30 cellular contexts compared by ENCODE assay signal in genomic region chr7:75655536-75655935, GRCh38.
"Had no signal": no experiment of that assay in that cellular context is flagged by ENCODE, and none has a peak within 500 bp of the region (broad histone marks: within the 10 kb centered on the region; RNA-seq: fewer than 3 reads in every experiment).

No MANE protein-coding gene starts in this region.

- H3K79me2 ChIP-seq: parathyroid adenoma had no signal

- H3K27me3 Mint-ChIP-seq: naive thymus-derived CD8-positive, alpha-beta T cell; natural killer cell treated with Interleukin-12 subunit alpha and Interleukin-12 subunit beta and Interleukin-15 and Interleukin-18, amount 100 ng/mL, for 72 hours; progenitor cell of endocrine pancreas; stimulated activated naive B cell treated with anti-CD40 and anti-IgM and Interleukin-4, amounts not matched to agents 10 μg/mL and 1 μg/mL and 100 μg/mL, for 72 hours; stimulated activated naive CD8-positive, alpha-beta T cell treated with anti-CD3 and anti-CD28 coated beads, Interleukin-15, Interleukin-2, amounts not matched to agents 100 ng/mL and 50 ng/mL, for 24 hours; type B pancreatic cell had no signal

- H2AFZ ChIP-seq: parathyroid adenoma had no signal

- H3K27ac ChIP-seq: neutrophil, ovary, parathyroid adenoma, psoas muscle, right lobe of liver, sigmoid colon, stomach, thyroid gland, transverse colon, upper lobe of right lung, uterus had no signal

- H3K4me3 Mint-ChIP-seq: naive thymus-derived CD8-positive, alpha-beta T cell; natural killer cell treated with Interleukin-12 subunit alpha and Interleukin-12 subunit beta and Interleukin-15 and Interleukin-18, amount 100 ng/mL, for 72 hours; nephron progenitor cell; neural crest cell; stimulated activated effector memory CD8-positive, alpha-beta T cell treated with anti-CD3 and anti-CD28 coated beads, Interleukin-12 subunit alpha, Interleukin-12 subunit beta, amount 100 ng/mL, for 72 hours; stimulated activated naive B cell treated with anti-CD40 and anti-IgM and Interleukin-4, amounts not matched to agents 10 μg/mL and 1 μg/mL and 100 μg/mL, for 72 hours; stimulated activated naive CD8-positive, alpha-beta T cell treated with anti-CD3 and anti-CD28 coated beads, Interleukin-15, Interleukin-2, amounts not matched to agents 100 ng/mL and 50 ng/mL, for 24 hours; type B pancreatic cell had no signal

- H3K4me1 ChIP-seq: parathyroid adenoma, psoas muscle, sigmoid colon, transverse colon, uterus had no signal

- H3K9ac ChIP-seq: parathyroid adenoma had no signal

- H3K27ac Mint-ChIP-seq: natural killer cell treated with Interleukin-12 subunit alpha and Interleukin-12 subunit beta and Interleukin-15 and Interleukin-18, amount 100 ng/mL, for 72 hours; nephron progenitor cell; progenitor cell of endocrine pancreas; stimulated activated effector memory CD8-positive, alpha-beta T cell treated with anti-CD3 and anti-CD28 coated beads, Interleukin-12 subunit alpha, Interleukin-12 subunit beta, amount 100 ng/mL, for 72 hours; stimulated activated naive B cell treated with anti-CD40 and anti-IgM and Interleukin-4, amounts not matched to agents 10 μg/mL and 1 μg/mL and 100 μg/mL, for 72 hours; stimulated activated naive CD8-positive, alpha-beta T cell treated with anti-CD3 and anti-CD28 coated beads, Interleukin-15, Interleukin-2, amounts not matched to agents 100 ng/mL and 50 ng/mL, for 24 hours; type B pancreatic cell had no signal

- H3K4me1 Mint-ChIP-seq: naive thymus-derived CD8-positive, alpha-beta T cell; stimulated activated effector memory CD8-positive, alpha-beta T cell treated with anti-CD3 and anti-CD28 coated beads, Interleukin-12 subunit alpha, Interleukin-12 subunit beta, amount 100 ng/mL, for 72 hours had no signal

- FAIRE-seq: small intestine had no signal

- H3K9me3 ChIP-seq: neutrophil, ovary, psoas muscle, right lobe of liver, sigmoid colon, stomach, thoracic aorta, thyroid gland, transverse colon, upper lobe of right lung, uterus had no signal

- H3K36me3 ChIP-seq: neutrophil, ovary, right lobe of liver, sigmoid colon, stomach, thoracic aorta, thyroid gland, transverse colon, upper lobe of right lung, uterus had no signal

- H3K36me3 Mint-ChIP-seq: naive thymus-derived CD8-positive, alpha-beta T cell; natural killer cell treated with Interleukin-12 subunit alpha and Interleukin-12 subunit beta and Interleukin-15 and Interleukin-18, amount 100 ng/mL, for 72 hours; stimulated activated effector memory CD8-positive, alpha-beta T cell treated with anti-CD3 and anti-CD28 coated beads, Interleukin-12 subunit alpha, Interleukin-12 subunit beta, amount 100 ng/mL, for 72 hours; stimulated activated naive B cell treated with anti-CD40 and anti-IgM and Interleukin-4, amounts not matched to agents 10 μg/mL and 1 μg/mL and 100 μg/mL, for 72 hours; type B pancreatic cell had no signal

- DNase-seq: naive thymus-derived CD8-positive, alpha-beta T cell; nephron progenitor cell; nucleus accumbens; ovary; posterior cingulate gyrus; psoas muscle; right cardiac atrium; right lobe of liver; sigmoid colon; small intestine; stimulated activated CD4-positive, alpha-beta T cell treated with anti-CD3 and anti-CD28 coated beads, Interleukin-15, amount 100 ng/mL, for 24 hours; stimulated activated CD4-positive, alpha-beta T cell treated with anti-CD3 and anti-CD28 coated beads, Interleukin-2, amount 100 ng/mL, for 24 hours; stimulated activated CD4-positive, alpha-beta T cell treated with anti-CD3 and anti-CD28 coated beads, Interleukin-2, amount 100 ng/mL, for 48 hours; stimulated activated CD4-positive, alpha-beta T cell treated with anti-CD3 and anti-CD28 coated beads, Interleukin-4, amount 100 ng/mL, for 24 hours; stimulated activated naive B cell treated with anti-CD40 and anti-IgM and Interleukin-4, amounts not matched to agents 10 μg/mL and 1 μg/mL and 100 μg/mL, for 72 hours; stimulated activated naive CD4-positive, alpha-beta T cell treated with Interleukin-2 at 50 U/mL for 16 hours; thyroid gland; transverse colon; upper lobe of right lung; uterus had no signal

- H3K9me3 Mint-ChIP-seq: naive thymus-derived CD8-positive, alpha-beta T cell; natural killer cell treated with Interleukin-12 subunit alpha and Interleukin-12 subunit beta and Interleukin-15 and Interleukin-18, amount 100 ng/mL, for 72 hours; neural crest cell; stimulated activated effector memory CD8-positive, alpha-beta T cell treated with anti-CD3 and anti-CD28 coated beads, Interleukin-12 subunit alpha, Interleukin-12 subunit beta, amount 100 ng/mL, for 72 hours; stimulated activated naive B cell treated with anti-CD40 and anti-IgM and Interleukin-4, amounts not matched to agents 10 μg/mL and 1 μg/mL and 100 μg/mL, for 72 hours; stimulated activated naive CD8-positive, alpha-beta T cell treated with anti-CD3 and anti-CD28 coated beads, Interleukin-15, Interleukin-2, amounts not matched to agents 100 ng/mL and 50 ng/mL, for 24 hours; type B pancreatic cell had no signal

- H3K4me3 ChIP-seq: ovary, psoas muscle, right lobe of liver, sigmoid colon, stomach, thoracic aorta, thyroid gland, transverse colon, upper lobe of right lung, uterus had no signal

- ATAC-seq: naive thymus-derived CD8-positive, alpha-beta T cell; natural killer cell treated with Interleukin-12 subunit alpha and Interleukin-12 subunit beta and Interleukin-15 and Interleukin-18, amount 100 ng/mL, for 72 hours; psoas muscle; right cardiac atrium; stimulated activated effector memory CD8-positive, alpha-beta T cell treated with anti-CD3 and anti-CD28 coated beads, Interleukin-12 subunit alpha, Interleukin-12 subunit beta, amount 100 ng/mL, for 72 hours; stimulated activated naive B cell treated with anti-CD40 and anti-IgM and Interleukin-4, amounts not matched to agents 10 μg/mL and 1 μg/mL and 100 μg/mL, for 72 hours; upper lobe of right lung had no signal

- H3K27me3 ChIP-seq: ovary, right lobe of liver, sigmoid colon, stomach, thyroid gland, transverse colon, upper lobe of right lung, uterus had no signal
